In the genomic region with DNA sequence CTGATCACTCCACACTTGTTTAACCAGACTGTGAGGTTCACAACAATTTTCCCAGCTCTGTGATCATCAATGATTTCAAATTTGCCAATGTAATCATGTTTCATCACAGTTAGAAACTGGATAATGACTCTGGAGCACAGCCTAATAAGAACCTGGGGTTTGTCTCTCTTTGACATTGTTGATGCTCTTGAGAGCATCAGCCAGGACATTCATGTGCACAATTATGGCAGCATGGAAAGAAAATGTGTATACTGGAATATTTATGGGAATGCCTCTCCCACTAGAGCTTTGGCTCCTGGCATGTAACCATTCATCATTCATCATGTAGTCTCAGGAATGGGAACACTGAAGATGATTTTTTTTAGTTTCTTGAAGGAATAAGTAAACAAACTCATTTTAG, we compare ENCODE assay signal across 5 cellular contexts.
"Had no signal": no experiment of that assay in that cellular context is flagged by ENCODE, and none has a peak within 500 bp of the region (broad histone marks: within the 10 kb centered on the region; RNA-seq: fewer than 3 reads in every experiment).

No MANE protein-coding gene starts in this region.

- FAIRE-seq: HepG2, K562 had no signal

- H3K4me3 ChIP-seq: K562 had no signal

- DNase-seq: IMR-90, KBM-7, KG1 had no signal

- ATAC-seq: HepG2, K562 had no signal
